9 cellular contexts compared by ENCODE assay signal in the genomic region with DNA sequence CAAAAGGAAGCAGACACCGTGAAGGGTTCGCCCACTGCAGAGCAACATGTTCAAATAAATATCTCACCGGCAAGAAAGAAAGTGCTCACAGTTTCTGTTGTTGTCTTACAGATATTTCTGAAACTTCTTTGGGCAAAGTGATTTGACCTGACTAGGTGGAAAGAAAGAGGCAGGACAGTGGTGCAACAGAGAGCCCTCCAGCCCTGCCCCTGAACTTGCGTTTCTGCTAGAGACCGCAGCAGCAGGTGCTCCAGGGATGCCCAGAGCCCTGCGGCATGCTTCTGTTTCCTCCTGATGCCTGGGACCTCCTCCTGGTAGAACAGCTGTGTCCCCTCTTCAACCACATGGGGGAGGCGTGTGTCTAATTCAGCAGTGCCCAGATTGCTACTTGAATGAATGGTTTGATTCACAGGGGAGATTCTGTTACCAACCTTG.
DNase-seq lines count a peak whose midpoint lies in the region; ATAC-seq and TF ChIP-seq lines count a peak whose summit lies in the region.
"Had no signal": no experiment of that assay in that cellular context is flagged by ENCODE, and none has a peak within 500 bp of the region (broad histone marks: within the 10 kb centered on the region; RNA-seq: fewer than 3 reads in every experiment).

No MANE protein-coding gene starts in this region.

- peak; percentile 44 to 70 for TF ChIP-seq CTCF in GM23338 (conservative IDR thresholded peaks at IDR 0.05; ENCODE audit: low read depth in 2 of 2)
- peak; percentile 58 for TF ChIP-seq CTCF in brain microvascular endothelial cell (IDR thresholded peaks at IDR 0.05; ENCODE audit: low read depth, low read length, missing control alignments)
- peak; percentile 29 to 41 (median 34) for TF ChIP-seq CTCF in nephron (IDR thresholded peaks at IDR 0.05; ENCODE audit: unreplicated experiment in 3 of 3)
- TF ChIP-seq CTCF in A673 (conservative IDR thresholded peaks at IDR 0.05; ENCODE audit: low read depth, low read length) = no peak

- no peak overlapping the region for H3K27ac ChIP-seq in CD4-positive, alpha-beta memory T cell (ENCODE audit: low read depth, low read length)
- H3K27ac ChIP-seq in GM23338 (ENCODE audit: low read depth) (no peak overlapping the region), brain microvascular endothelial cell (no peak overlapping the region), A673 (ENCODE audit: low read depth, low read length, poor library complexity, severe bottlenecking) (no peak overlapping the region)
- H3K27ac ChIP-seq: HL-60 had no signal

- CTCF ChIA-PET in CD4-positive, alpha-beta memory T cell (lab: Charles Lee; ENCODE audit: partially characterized antibody) = interaction anchor here (5.3 kb wide), 1 partner anchor 194 kb away, joined by 30 read pairs; no protein-coding TSS in a partner anchor
- CTCF ChIA-PET in A673 (lab: Charles Lee) = no interaction called here

- no peak overlapping the region for H2AFZ ChIP-seq in GM23338

- POLR2A ChIA-PET in CD4-positive, alpha-beta memory T cell (lab: Charles Lee; ENCODE audit: partially characterized antibody) = no interaction called here
- POLR2A ChIA-PET in A673 (lab: Charles Lee; ENCODE audit: low non-redundant PET) = no interaction called here

- BruUV-seq in A673 (replicated peaks; lab: Mats Ljungman, UMichigan) = no TSS peak

- peaks cover 6% of the 10 kb centered on the region for H3K4me1 ChIP-seq in CD4-positive, alpha-beta memory T cell (ENCODE audit: insufficient read depth, low read length)
- no peaks in the 10 kb centered on the region for H3K4me1 ChIP-seq in GM23338 (ENCODE audit: insufficient read depth)
- H3K4me1 ChIP-seq in A673 (ENCODE audit: insufficient read depth, low read length, poor library complexity, severe bottlenecking) = no peaks in the 10 kb centered on the region

- no peaks in the 10 kb centered on the region for H3K9me3 ChIP-seq in CD4-positive, alpha-beta memory T cell (ENCODE audit: control insufficient read depth in 1 of 2, low read length in 2 of 2)
- peaks cover 26% of the 10 kb centered on the region for H3K9me3 ChIP-seq in A673 (ENCODE audit: low read depth, low read length, poor library complexity, severe bottlenecking)

- no peaks in the 10 kb centered on the region for H3K9me3 Mint-ChIP-seq in CD4-positive, alpha-beta memory T cell
- H3K9me3 Mint-ChIP-seq in GM23338 (no peaks in the 10 kb centered on the region), nephron (no peaks in the 10 kb centered on the region)

- no peak overlapping the region for H3K4me3 Mint-ChIP-seq in CD4-positive, alpha-beta memory T cell
- no peak overlapping the region for H3K4me3 Mint-ChIP-seq in GM23338
- H3K4me3 Mint-ChIP-seq in nephron = no peak overlapping the region

- in situ Hi-C loops in brain microvascular endothelial cell (cut with HindIII; ENCODE audit: low pct_ligation_motif_present, low sequenced_read_pairs) = no loop called here

- no peaks in the 10 kb centered on the region for H3K27me3 ChIP-seq in CD4-positive, alpha-beta memory T cell (ENCODE audit: insufficient read depth, low read length)
- H3K27me3 ChIP-seq in GM23338 (ENCODE audit: insufficient read depth) (no peaks in the 10 kb centered on the region), brain microvascular endothelial cell (replicated peaks) (no peaks in the 10 kb centered on the region), A673 (replicated peaks; ENCODE audit: insufficient read depth, low read depth, low read length, poor library complexity) (no peaks in the 10 kb centered on the region)

- H3K4me3 ChIP-seq in CD4-positive, alpha-beta memory T cell (ENCODE audit: low read length in 2 of 2) = no peak overlapping the region
- H3K4me3 ChIP-seq in GM23338 (no peak overlapping the region), brain microvascular endothelial cell (ENCODE audit: low read depth, low read length) (no peak overlapping the region), A673 (ENCODE audit: low read depth, low read length, poor library complexity, severe bottlenecking) (no peak overlapping the region)

- intact Hi-C loops in CD4-positive, alpha-beta memory T cell (cut with micrococcal nuclease) = loop anchor here (1.0 to 10.0 kb wide), 2 partner anchors 125 to 195 kb away; partner anchors contain the start of gene ATP10A
- intact Hi-C loops in A673 (cut with micrococcal nuclease; ENCODE audit: unreplicated experiment) = no loop called here

- peaks cover 12 to 20% of the 10 kb centered on the region in 2 donors for H3K36me3 Mint-ChIP-seq in CD4-positive, alpha-beta memory T cell
- H3K36me3 Mint-ChIP-seq in GM23338 (ENCODE audit: low read depth) = no peaks in the 10 kb centered on the region
- no peaks in the 10 kb centered on the region for H3K36me3 Mint-ChIP-seq in nephron (ENCODE audit: low read depth)

- peaks cover 13 to 34% (median 18%) of the 10 kb centered on the region in 4 donors for H3K4me1 Mint-ChIP-seq in CD4-positive, alpha-beta memory T cell
- H3K4me1 Mint-ChIP-seq in GM23338 (no peaks in the 10 kb centered on the region; the same call in 2 of the 3 replicates), nephron (peaks cover 20% of the 10 kb centered on the region)

- ATAC-seq in GM23338 = peak; percentile 91
- ATAC-seq in GM21528 (IDR thresholded peaks at IDR 0.05; ENCODE audit: low FRiP score, unreplicated experiment) = no peak

- H4K20me1 ChIP-seq in GM23338 (replicated peaks; ENCODE audit: insufficient read depth) = no peaks in the 10 kb centered on the region

- H3K9me2 ChIP-seq in GM23338 (ENCODE audit: insufficient read depth) = no peaks in the 10 kb centered on the region

- no peak overlapping the region for H3K4me2 ChIP-seq in GM23338

- no peaks in the 10 kb centered on the region for H3K27me3 Mint-ChIP-seq in CD4-positive, alpha-beta memory T cell
- H3K27me3 Mint-ChIP-seq in GM23338 (ENCODE audit: insufficient read depth, low read depth, poor library complexity) (no peaks in the 10 kb centered on the region), nephron (ENCODE audit: low read depth) (peaks cover 9% of the 10 kb centered on the region)

- no peaks in the 10 kb centered on the region for H3K36me3 ChIP-seq in CD4-positive, alpha-beta memory T cell (ENCODE audit: insufficient read depth, low read length)
- H3K36me3 ChIP-seq in GM23338 (ENCODE audit: insufficient read depth) = no peaks in the 10 kb centered on the region
- no peaks in the 10 kb centered on the region for H3K36me3 ChIP-seq in brain microvascular endothelial cell (replicated peaks)
- no peaks in the 10 kb centered on the region for H3K36me3 ChIP-seq in A673 (ENCODE audit: insufficient read depth, low read length, poor library complexity, severe bottlenecking)

- H3K27ac Mint-ChIP-seq in CD4-positive, alpha-beta memory T cell = peak overlapping the region in 1 of 7 donors; percentile 49
- H3K27ac Mint-ChIP-seq in GM23338 (no peak overlapping the region), nephron (no peak overlapping the region)

- H3K79me2 ChIP-seq in GM23338 (replicated peaks; ENCODE audit: insufficient read depth) = no peaks in the 10 kb centered on the region

- no peaks in the 10 kb centered on the region for H3F3A ChIP-seq in GM23338 (replicated peaks; ENCODE audit: low read depth)

- DNase-seq in CD4-positive, alpha-beta memory T cell = peak in 4 of 5 donors; percentile 18 to 29 (median 28)
- DNase-seq in GM23338 (ENCODE audit: low spot score) (peak; percentile 61), NOMO-1 treated with dmso at 0.1 percent for 144 hours (lab: John Stamatoyannopoulos, UW; ENCODE audit: unreplicated experiment) (peak; percentile 35), brain microvascular endothelial cell (peak; percentile 43), A673 (ENCODE audit: low spot score) (no peak), GM19238 (ENCODE audit: insufficient read length, low spot score) (no peak)

TF ChIP-seq in GM23338, 12 proteins besides CTCF, POLR2A, EP300 and RAD21:
- TF ChIP-seq ZNF114 (CRISPR knock-in tag; IDR thresholded peaks at IDR 0.05) (no peak), STAT1 (IDR thresholded peaks at IDR 0.05; ENCODE audit: unreplicated experiment) (no peak), ZNF331 (CRISPR knock-in tag; IDR thresholded peaks at IDR 0.05; ENCODE audit: low read depth) (no peak), EZH2 (IDR thresholded peaks at IDR 0.05; ENCODE audit: low read depth, unreplicated experiment) (no peak), REST (IDR thresholded peaks at IDR 0.05; ENCODE audit: unreplicated experiment) (no peak)

Comparison
In these comparisons a context has a peak if more than half of its experiments do, and no peak if none do; other contexts are left out.
1. DNase-seq: peak in CD4-positive, alpha-beta memory T cell (4 of 5), GM23338 (single experiment), NOMO-1 treated with dmso at 0.1 percent for 144 hours (single experiment) and brain microvascular endothelial cell (single experiment); none in A673 (single experiment) and GM19238 (single experiment).